25 cellular contexts compared by ENCODE assay signal in the genomic region with DNA sequence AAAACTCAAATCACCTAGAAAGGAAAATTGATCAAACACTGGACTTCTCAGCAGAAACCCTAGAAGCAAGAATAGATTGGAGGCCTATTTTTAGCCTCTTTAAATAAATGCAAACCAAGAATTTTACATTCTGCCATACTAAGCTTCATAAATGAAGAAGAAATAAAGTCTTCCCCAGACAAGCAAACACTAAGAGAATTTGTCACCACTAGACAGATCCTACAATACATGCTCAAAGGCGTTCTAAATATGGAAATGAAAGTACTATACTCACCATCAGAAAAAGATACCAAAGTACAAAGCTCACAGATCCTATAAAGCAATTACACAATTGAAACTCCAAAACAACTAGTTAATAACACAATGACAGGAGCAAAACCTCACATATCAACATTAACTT.
"Had no signal": no experiment of that assay in that cellular context is flagged by ENCODE, and none has a peak within 500 bp of the region (broad histone marks: within the 10 kb centered on the region; RNA-seq: fewer than 3 reads in every experiment).

No MANE protein-coding gene starts in this region.

- H3K4me3 ChIP-seq: neural progenitor cell, ovary, psoas muscle, right lobe of liver, sigmoid colon, suprapubic skin, testis, tibial artery, transverse colon, upper lobe of right lung, uterus had no signal

- DNase-seq: natural killer cell; occipital lobe; ovary; posterior cingulate gyrus; psoas muscle; right cardiac atrium; right lobe of liver; sigmoid colon; small intestine; stimulated activated CD4-positive, alpha-beta T cell treated with anti-CD3 and anti-CD28 coated beads, Interleukin-15, amount 100 ng/mL, for 24 hours; stimulated activated CD4-positive, alpha-beta T cell treated with anti-CD3 and anti-CD28 coated beads, Interleukin-2, amount 100 ng/mL, for 24 hours; stimulated activated CD4-positive, alpha-beta T cell treated with anti-CD3 and anti-CD28 coated beads, Interleukin-2, amount 100 ng/mL, for 48 hours; stimulated activated CD4-positive, alpha-beta T cell treated with anti-CD3 and anti-CD28 coated beads, Interleukin-4, amount 100 ng/mL, for 24 hours; stimulated activated naive B cell treated with anti-CD40 and anti-IgM and Interleukin-4, amounts not matched to agents 10 μg/mL and 1 μg/mL and 100 μg/mL, for 72 hours; stimulated activated naive CD4-positive, alpha-beta T cell treated with Interleukin-2 at 50 U/mL for 16 hours; substantia nigra; testis; tibial artery; transverse colon; upper lobe of right lung; uterus had no signal

- H3K4me1 ChIP-seq: neural progenitor cell, parathyroid adenoma, psoas muscle, right lobe of liver, sigmoid colon, suprapubic skin, testis, tibial artery, transverse colon, upper lobe of right lung, uterus had no signal

- H3K27ac ChIP-seq: neural progenitor cell, ovary, parathyroid adenoma, psoas muscle, right lobe of liver, sigmoid colon, suprapubic skin, testis, tibial artery, transverse colon, upper lobe of right lung, uterus had no signal

- H3K36me3 ChIP-seq: neural progenitor cell, ovary, right lobe of liver, sigmoid colon, suprapubic skin, tibial artery, transverse colon, upper lobe of right lung, uterus had no signal

- H3K9ac ChIP-seq: neural progenitor cell, parathyroid adenoma had no signal

- H3K9me3 ChIP-seq: ovary, psoas muscle, right lobe of liver, sigmoid colon, testis, upper lobe of right lung, uterus had no signal

- ATAC-seq: natural killer cell; psoas muscle; right cardiac atrium; right lobe of liver; stimulated activated effector memory CD8-positive, alpha-beta T cell treated with anti-CD3 and anti-CD28 coated beads, Interleukin-12 subunit alpha, Interleukin-12 subunit beta, amount 100 ng/mL, for 72 hours; stimulated activated naive B cell treated with anti-CD40 and anti-IgM and Interleukin-4, amounts not matched to agents 10 μg/mL and 1 μg/mL and 100 μg/mL, for 72 hours; upper lobe of right lung had no signal

- H3K4me2 ChIP-seq: neural progenitor cell had no signal

- H2AFZ ChIP-seq: neural progenitor cell, parathyroid adenoma had no signal

- H3K27me3 ChIP-seq: neural progenitor cell, ovary, right lobe of liver, sigmoid colon, suprapubic skin, testis, tibial artery, transverse colon, upper lobe of right lung, uterus had no signal

- H3K79me2 ChIP-seq: parathyroid adenoma had no signal
